7 cellular contexts compared by ENCODE assay signal in the genomic region with DNA sequence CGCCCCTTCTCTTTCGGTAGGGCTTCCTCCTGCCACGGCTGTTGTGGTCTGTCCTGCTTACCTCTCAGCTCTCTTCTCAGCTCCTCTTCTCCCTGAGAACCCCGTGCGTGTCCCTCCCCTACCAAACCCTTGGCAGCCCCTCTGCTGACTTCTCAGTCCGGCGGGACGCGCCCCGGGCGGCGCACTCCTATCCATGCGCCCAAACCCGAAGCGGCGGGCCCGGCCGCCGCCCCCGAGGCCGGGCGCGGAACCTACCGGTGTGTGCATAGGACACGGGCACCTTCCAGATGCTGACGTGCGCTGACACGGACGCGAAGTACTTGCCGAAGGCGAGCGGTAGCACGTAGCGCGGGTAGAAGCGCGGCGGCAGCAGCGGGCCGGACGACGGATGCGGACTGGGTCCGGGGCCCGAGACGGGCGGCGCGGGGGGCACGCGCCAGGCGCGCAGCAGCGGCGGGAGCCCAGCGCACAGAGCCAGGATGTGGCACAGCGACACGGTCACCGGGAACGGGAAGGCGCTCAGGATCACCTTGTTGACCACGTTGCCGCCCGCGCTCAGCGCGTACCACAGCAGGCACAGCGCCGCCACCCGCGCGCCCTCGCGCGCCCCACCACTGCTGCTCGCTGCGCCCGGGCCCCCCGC. TPM values are rescaled to one million over a fixed set of nuclear protein-coding genes. Genes with fewer than 3 reads are reported as not detected.
DNase-seq lines count a peak whose midpoint lies in the region; ATAC-seq, FAIRE-seq and TF ChIP-seq lines count a peak whose summit lies in the region.

No MANE protein-coding gene starts in this region.

- intact Hi-C loops in kidney (cut with DNase I), result no loop called here

- peaks cover 12% of the 10 kb centered on the region for H3K36me3 Mint-ChIP-seq in astrocyte (ENCODE audit: low read depth, unreplicated experiment)

- FAIRE-seq in GM12891 (lab: Jason Lieb, UNC), result no peak
- no peak for FAIRE-seq in astrocyte (lab: Jason Lieb, UNC)
- no peak for FAIRE-seq in kidney (lab: Jason Lieb, UNC)

- peaks cover 29% of the 10 kb centered on the region for H3K4me1 Mint-ChIP-seq in astrocyte (ENCODE audit: low read depth, unreplicated experiment)
- H3K4me1 Mint-ChIP-seq in stimulated activated naive CD8-positive, alpha-beta T cell treated with anti-CD3 and anti-CD28 coated beads, Interleukin-15, amount 100 ng/mL, for 72 hours, result peaks cover 80% of the 10 kb centered on the region

- no peaks in the 10 kb centered on the region for H3K27me3 Mint-ChIP-seq in astrocyte (ENCODE audit: low read depth, unreplicated experiment)
- no peaks in the 10 kb centered on the region for H3K27me3 Mint-ChIP-seq in stimulated activated naive CD8-positive, alpha-beta T cell treated with anti-CD3 and anti-CD28 coated beads, Interleukin-15, amount 100 ng/mL, for 72 hours

- H3K4me1 ChIP-seq in MM.1S (ENCODE audit: low read length) (peaks cover 21% of the 10 kb centered on the region), astrocyte (ENCODE audit: insufficient read depth, low read length) (peaks cover 22% of the 10 kb centered on the region), kidney (ENCODE audit: control insufficient read depth in 1 of 2, insufficient read depth in 1 of 2, low read depth in 1 of 2, low read length in 2 of 2) (peaks cover 6 to 26% of the 10 kb centered on the region in 2 donors)

- H3F3A ChIP-seq in MM.1S (ENCODE audit: insufficient read depth, low read length), result peaks cover 26% of the 10 kb centered on the region

- H3K36me3 ChIP-seq in MM.1S (replicated peaks; ENCODE audit: insufficient read depth, low read length), result peaks cover 3% of the 10 kb centered on the region; the same call in 1 of the 2 replicates
- H3K36me3 ChIP-seq in astrocyte (ENCODE audit: insufficient read depth, low read length), result peaks cover 2% of the 10 kb centered on the region
- peaks cover 4 to 22% of the 10 kb centered on the region in 2 donors for H3K36me3 ChIP-seq in kidney (ENCODE audit: control insufficient read depth in 1 of 2, insufficient read depth in 2 of 2, low read length in 2 of 2)

- H3K9me2 ChIP-seq in MM.1S (replicated peaks; ENCODE audit: insufficient read depth, low read length), result no peaks in the 10 kb centered on the region

- H3K9me3 Mint-ChIP-seq in astrocyte (ENCODE audit: unreplicated experiment), result no peaks in the 10 kb centered on the region
- H3K9me3 Mint-ChIP-seq in stimulated activated naive CD8-positive, alpha-beta T cell treated with anti-CD3 and anti-CD28 coated beads, Interleukin-15, amount 100 ng/mL, for 72 hours, result no peaks in the 10 kb centered on the region

- peak overlapping the region; percentile 94 for H3K4me3 Mint-ChIP-seq in astrocyte (ENCODE audit: unreplicated experiment)
- peak overlapping the region; percentile 90 to 95 for H3K4me3 Mint-ChIP-seq in stimulated activated naive CD8-positive, alpha-beta T cell treated with anti-CD3 and anti-CD28 coated beads, Interleukin-15, amount 100 ng/mL, for 72 hours

- TF ChIP-seq POLR2A in GM12891 (IDR thresholded peaks at IDR 0.05; ENCODE audit: low read depth, low read length), result no peak

- peak; percentile 19 for ATAC-seq in GM21717 (IDR thresholded peaks at IDR 0.05; ENCODE audit: unreplicated experiment)
- ATAC-seq in stimulated activated naive CD8-positive, alpha-beta T cell treated with anti-CD3 and anti-CD28 coated beads, Interleukin-15, amount 100 ng/mL, for 72 hours, result peak; percentile 71

- H3K9ac ChIP-seq in MM.1S (ENCODE audit: low read length) (peak overlapping the region; percentile 83), astrocyte (ENCODE audit: low read length) (peak overlapping the region; percentile 96), kidney (ENCODE audit: low read length in 2 of 2) (peak overlapping the region; percentile 58 to 66)

- H3K79me2 ChIP-seq in MM.1S (ENCODE audit: low read length), result peaks cover 96% of the 10 kb centered on the region
- H3K79me2 ChIP-seq in astrocyte (ENCODE audit: insufficient read depth, low read length), result peaks cover 91% of the 10 kb centered on the region

- H2AFZ ChIP-seq in MM.1S (ENCODE audit: low read length) (peak overlapping the region; percentile 12; the same call in 1 of the 2 replicates), astrocyte (ENCODE audit: low read depth, low read length) (peak overlapping the region; percentile 79)

- H3K9me3 ChIP-seq in MM.1S (replicated peaks; ENCODE audit: insufficient read depth, low read length), result no peaks in the 10 kb centered on the region
- H3K9me3 ChIP-seq in astrocyte (ENCODE audit: insufficient read depth, low read depth, low read length), result no peaks in the 10 kb centered on the region
- no peaks in the 10 kb centered on the region for H3K9me3 ChIP-seq in kidney (ENCODE audit: control insufficient read depth in 1 of 2, low read length in 2 of 2)

- peak overlapping the region; percentile 80 for H3K27ac Mint-ChIP-seq in astrocyte (ENCODE audit: unreplicated experiment)
- H3K27ac Mint-ChIP-seq in stimulated activated naive CD8-positive, alpha-beta T cell treated with anti-CD3 and anti-CD28 coated beads, Interleukin-15, amount 100 ng/mL, for 72 hours, result peak overlapping the region; percentile 93 to 96

- H4K20me1 ChIP-seq in MM.1S (ENCODE audit: insufficient read depth, low read length) (0 out of 2 replicates have a peak, but pooled peaks cover 5% of the 10 kb centered on the region), astrocyte (ENCODE audit: insufficient read depth, low read length) (peaks cover 78% of the 10 kb centered on the region)

- H3K4me2 ChIP-seq in MM.1S (ENCODE audit: low read depth, low read length) (peak overlapping the region; percentile 99), astrocyte (ENCODE audit: low read length) (peak overlapping the region; percentile 90)

- DNase-seq in GM12891 (ENCODE audit: insufficient read length, low spot score) (peak; percentile 58), MM.1S (peak; percentile 55), astrocyte (ENCODE audit: low read depth) (no peak), kidney (peak; percentile 88), Kasumi-1 (lab: John Stamatoyannopoulos, UW) (no peak)
- DNase-seq in stimulated activated naive CD8-positive, alpha-beta T cell treated with anti-CD3 and anti-CD28 coated beads, Interleukin-15, amount 100 ng/mL, for 72 hours, result peak; percentile 52 to 61

- TF ChIP-seq CTCF in MM.1S (IDR thresholded peaks at IDR 0.05; ENCODE audit: low read length) (no peak), astrocyte (IDR thresholded peaks at IDR 0.05; ENCODE audit: insufficient read depth, low read depth, low read length) (no peak), kidney (IDR thresholded peaks at IDR 0.05; ENCODE audit: borderline replicate concordance, extremely low read depth, insufficient read depth) (no peak)

- H3K27ac ChIP-seq in MM.1S (ENCODE audit: low read length) (peak overlapping the region; percentile 43; the same call in 1 of the 2 replicates), astrocyte (ENCODE audit: low read depth, low read length) (peak overlapping the region; percentile 76), kidney (ENCODE audit: low read depth in 2 of 2, low read length in 2 of 2) (peak overlapping the region; percentile 48 to 80)

- H3K27me3 ChIP-seq in MM.1S (replicated peaks; ENCODE audit: insufficient read depth, low read length) (no peaks in the 10 kb centered on the region), astrocyte (ENCODE audit: insufficient read depth, low read length) (no peaks in the 10 kb centered on the region)

- peak overlapping the region; percentile 89 for H3K4me3 ChIP-seq in MM.1S (ENCODE audit: low read length)
- peak overlapping the region; percentile 93 for H3K4me3 ChIP-seq in astrocyte (ENCODE audit: insufficient read depth, low read depth, low read length)
- H3K4me3 ChIP-seq in kidney (ENCODE audit: low read length in 2 of 2), result peak overlapping the region; percentile 80 to 87

TF ChIP-seq in GM12891, 5 proteins besides CTCF, POLR2A, EP300 and RAD21:
- TF ChIP-seq TAF1 (IDR thresholded peaks at IDR 0.05; ENCODE audit: low read depth, low read length) (no peak), POU2F2 (IDR thresholded peaks at IDR 0.05; ENCODE audit: low read depth, low read length) (no peak), POLR2AphosphoS5 (IDR thresholded peaks at IDR 0.05; ENCODE audit: low read depth, low read length) (no peak), PAX5 (IDR thresholded peaks at IDR 0.05; ENCODE audit: insufficient read depth, low read length, severe bottlenecking) (no peak), SPI1 (IDR thresholded peaks at IDR 0.05; ENCODE audit: low read depth, low read length) (no peak)

RNA-seq across cellular contexts. Expression of a gene that starts 0.4 kb away (rescaled TPM):
- 17.7 TPM for polyA plus RNA-seq in GM12891 (2012; ENCODE audit: low read depth, missing spikeins)
- 63.1 and 66.2 TPM in 2 replicates for total RNA-seq in astrocyte
- total RNA-seq in kidney, result 47.1 TPM
- 19.8 TPM for polyA plus RNA-seq in kidney (ENCODE audit: insufficient read depth, low read depth, low replicate concordance)

RNA-seq across cellular contexts. Expression of a gene that starts 29.6 kb away (rescaled TPM):
- polyA plus RNA-seq in GM12891 (2012; ENCODE audit: low read depth, missing spikeins), result 30.2 TPM
- 41.5 and 45.3 TPM in 2 replicates for total RNA-seq in astrocyte
- 37.2 TPM for total RNA-seq in kidney
- polyA plus RNA-seq in kidney (ENCODE audit: insufficient read depth, low read depth, low replicate concordance), result 14.6 TPM

RNA-seq across cellular contexts. Expression of a gene that starts 56.2 kb away (rescaled TPM):
- polyA plus RNA-seq in GM12891 (2012; ENCODE audit: low read depth, missing spikeins), result 8.1 TPM
- total RNA-seq in astrocyte (11.8 and 15.0 TPM in 2 replicates), kidney (11.8 TPM)
- 3.6 TPM for polyA plus RNA-seq in kidney (ENCODE audit: insufficient read depth, low read depth, low replicate concordance)

Comparison
In these comparisons a context has a peak if more than half of its experiments do, and no peak if none do; other contexts are left out.
1. DNase-seq: peak in GM12891 (single experiment), MM.1S (single experiment), kidney (single experiment) and stimulated activated naive CD8-positive, alpha-beta T cell treated with anti-CD3 and anti-CD28 coated beads, Interleukin-15, amount 100 ng/mL, for 72 hours (2 of 2); none in astrocyte (single experiment) and Kasumi-1 (0 of 2).
2. Peak in every context shown above with its lines, with median percentiles within 50 percentile points of each other: H3K27ac ChIP-seq, H3K4me3 ChIP-seq and H3K9ac ChIP-seq.